In the genomic region with DNA sequence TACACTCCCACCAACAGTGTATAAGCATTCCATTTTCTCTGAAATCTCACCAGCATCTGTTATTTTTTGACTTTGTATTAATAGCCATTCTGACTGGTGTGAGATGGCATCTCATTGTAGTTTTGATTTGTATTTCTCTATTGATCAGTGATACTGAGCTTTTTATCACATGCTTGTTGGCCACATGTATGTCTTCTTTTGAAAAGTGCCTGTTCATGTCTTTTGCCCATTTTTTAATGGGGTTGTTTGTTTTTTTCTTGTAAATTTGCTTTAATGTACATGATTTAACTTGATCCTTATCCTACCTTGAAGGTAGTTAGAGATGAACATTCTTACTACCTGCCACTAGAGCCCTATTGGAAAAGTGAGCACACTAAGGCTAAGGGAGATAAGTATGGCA, we compare ENCODE assay signal across 4 cellular contexts.
"Had no signal": no experiment of that assay in that cellular context is flagged by ENCODE, and none has a peak within 500 bp of the region (broad histone marks: within the 10 kb centered on the region; RNA-seq: fewer than 3 reads in every experiment).

No MANE protein-coding gene starts in this region.

- H3K27ac ChIP-seq: HL-60, KMS-11 had no signal

- ATAC-seq: HepG2, K562 had no signal

- H3K4me3 ChIP-seq: K562 had no signal
